ENCODE assay signal across 8 cellular contexts in the genomic region with DNA sequence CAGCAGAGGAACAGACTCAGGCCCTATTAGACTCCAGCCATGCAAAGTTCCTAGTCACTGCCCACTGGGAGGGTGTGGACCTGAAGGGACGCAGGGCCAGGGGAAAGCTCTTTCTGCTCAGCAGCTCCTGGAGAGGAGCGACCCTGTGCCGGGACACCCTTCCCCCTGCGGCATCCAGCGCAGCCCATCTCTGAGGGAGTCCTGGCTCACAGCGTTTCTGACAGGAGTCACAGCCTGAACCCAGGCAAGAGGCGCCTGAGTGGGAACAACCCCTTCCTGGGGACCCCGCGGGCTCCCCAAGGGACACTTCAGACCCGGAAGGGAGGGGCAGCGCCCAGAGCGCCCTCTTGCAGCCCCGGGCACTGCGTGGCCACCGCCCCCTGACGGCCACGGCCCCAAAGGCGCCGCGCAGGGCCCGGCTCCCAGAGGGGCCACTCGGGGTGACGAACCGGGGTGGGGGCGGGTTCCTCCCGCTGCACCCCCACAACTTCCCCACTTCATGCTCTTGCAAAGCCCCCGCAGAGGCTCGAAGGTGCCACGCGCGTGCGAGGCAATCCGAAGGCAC. TPM values are rescaled to one million over a fixed set of nuclear protein-coding genes. Genes with fewer than 3 reads are reported as not detected.
A peak's percentile ranks its signal among the peaks of the same experiment; 100 is the strongest.
DNase-seq lines count a peak whose midpoint lies in the region; ATAC-seq and TF ChIP-seq lines count a peak whose summit lies in the region.

No MANE protein-coding gene starts in this region.

- DNase-seq in D341Med (ENCODE audit: low spot score) (peak; percentile 85), Kasumi-1 (lab: John Stamatoyannopoulos, UW) (peak; percentile 10 to 24), fibroblast of pulmonary artery (ENCODE audit: low read depth) (no peak), nephron progenitor cell (peak; percentile 40), sciatic nerve (ENCODE audit: low spot score) (no peak)
- DNase-seq in activated T-cell treated with anti-CD3 and anti-CD28 coated beads, Interleukin-2, amount 50 U/mL, for 4 hours: peak; percentile 41
- no peak for DNase-seq in stimulated activated naive CD4-positive, alpha-beta T cell treated with Interleukin-2 at 50 U/mL for 16 hours (lab: John Stamatoyannopoulos, UW)

- H3K4me1 Mint-ChIP-seq in activated T-cell treated with anti-CD3 and anti-CD28 coated beads, Interleukin-2, amount 50 U/mL, for 4 hours (ENCODE audit: low read depth): peaks cover 47% of the 10 kb centered on the region
- H3K4me1 Mint-ChIP-seq in nephron progenitor cell: peaks cover 44% of the 10 kb centered on the region

- peak; percentile 8 for ATAC-seq in GM21423 (IDR thresholded peaks at IDR 0.05; ENCODE audit: unreplicated experiment)
- peak; percentile 8 to 9 for ATAC-seq in activated T-cell treated with anti-CD3 and anti-CD28 coated beads, Interleukin-2, amount 50 U/mL, for 4 hours
- no peak for ATAC-seq in sciatic nerve

- no peaks in the 10 kb centered on the region for H3K27me3 Mint-ChIP-seq in activated T-cell treated with anti-CD3 and anti-CD28 coated beads, Interleukin-2, amount 50 U/mL, for 4 hours (ENCODE audit: low read depth)
- no peaks in the 10 kb centered on the region for H3K27me3 Mint-ChIP-seq in nephron progenitor cell (ENCODE audit: low read depth, poor library complexity)

- TF ChIP-seq CTCF in fibroblast of pulmonary artery (IDR thresholded peaks at IDR 0.05; ENCODE audit: low read length, missing control alignments): peak; percentile 1
- TF ChIP-seq CTCF in nephron progenitor cell (IDR thresholded peaks at IDR 0.05): peak; percentile 26

- H3K4me3 Mint-ChIP-seq in activated T-cell treated with anti-CD3 and anti-CD28 coated beads, Interleukin-2, amount 50 U/mL, for 4 hours: peak overlapping the region; percentile 82
- H3K4me3 Mint-ChIP-seq in nephron progenitor cell: peak overlapping the region; percentile 83

- intact Hi-C loops in sciatic nerve (cut with DNase I): no loop called here

- H3K9me3 Mint-ChIP-seq in activated T-cell treated with anti-CD3 and anti-CD28 coated beads, Interleukin-2, amount 50 U/mL, for 4 hours: no peaks in the 10 kb centered on the region
- no peaks in the 10 kb centered on the region for H3K9me3 Mint-ChIP-seq in nephron progenitor cell

- H3K4me3 ChIP-seq in fibroblast of pulmonary artery (replicated peaks; ENCODE audit: low read depth, low read length): peak overlapping the region; percentile 80

- no peaks in the 10 kb centered on the region for H3K36me3 Mint-ChIP-seq in activated T-cell treated with anti-CD3 and anti-CD28 coated beads, Interleukin-2, amount 50 U/mL, for 4 hours (ENCODE audit: insufficient read depth)
- no peaks in the 10 kb centered on the region for H3K36me3 Mint-ChIP-seq in nephron progenitor cell (ENCODE audit: low read depth)

- no peak overlapping the region for H3K27ac Mint-ChIP-seq in nephron progenitor cell

RNA-seq across cellular contexts. Expression of gene UCKL1, which starts 0.9 kb away (rescaled TPM):
- 10 to 100 TPM; 48.8 to 59.4 (median 56.6) TPM for total RNA-seq in activated T-cell treated with anti-CD3 and anti-CD28 coated beads, Interleukin-2, amount 50 U/mL, for 4 hours
- total RNA-seq in sciatic nerve: 50.8 TPM

RNA-seq across cellular contexts. Expression of gene ZNF512B, which starts 14.4 kb away (rescaled TPM):
- 10 to 100 TPM; 19.8 to 21.0 (median 20.2) TPM for total RNA-seq in activated T-cell treated with anti-CD3 and anti-CD28 coated beads, Interleukin-2, amount 50 U/mL, for 4 hours
- total RNA-seq in sciatic nerve: 13.6 TPM

RNA-seq across cellular contexts. Expression of gene SAMD10, which starts 24.1 kb away (rescaled TPM):
- 10 to 100 TPM; 14.6 to 17.4 (median 16.8) TPM for total RNA-seq in activated T-cell treated with anti-CD3 and anti-CD28 coated beads, Interleukin-2, amount 50 U/mL, for 4 hours
- total RNA-seq in sciatic nerve: 2.9 TPM

RNA-seq across cellular contexts. Expression of gene PRPF6, which starts 25.6 kb away (rescaled TPM):
- total RNA-seq in activated T-cell treated with anti-CD3 and anti-CD28 coated beads, Interleukin-2, amount 50 U/mL, for 4 hours: 100 to 1,000 TPM in 1 of 3 donors, 10 to 100 TPM in 2; 95.9 to 101 (median 98.7) TPM
- 60.4 TPM for total RNA-seq in sciatic nerve

Comparison
In these comparisons a context has a peak if more than half of its experiments do, and no peak if none do; other contexts are left out.
1. DNase-seq: peak in D341Med (single experiment), Kasumi-1 (2 of 2), activated T-cell treated with anti-CD3 and anti-CD28 coated beads, Interleukin-2, amount 50 U/mL, for 4 hours (single experiment) and nephron progenitor cell (single experiment); none in fibroblast of pulmonary artery (single experiment), sciatic nerve (single experiment) and stimulated activated naive CD4-positive, alpha-beta T cell treated with Interleukin-2 at 50 U/mL for 16 hours (single experiment).